ENCODE assay signal across 11 cellular contexts in the genomic region with DNA sequence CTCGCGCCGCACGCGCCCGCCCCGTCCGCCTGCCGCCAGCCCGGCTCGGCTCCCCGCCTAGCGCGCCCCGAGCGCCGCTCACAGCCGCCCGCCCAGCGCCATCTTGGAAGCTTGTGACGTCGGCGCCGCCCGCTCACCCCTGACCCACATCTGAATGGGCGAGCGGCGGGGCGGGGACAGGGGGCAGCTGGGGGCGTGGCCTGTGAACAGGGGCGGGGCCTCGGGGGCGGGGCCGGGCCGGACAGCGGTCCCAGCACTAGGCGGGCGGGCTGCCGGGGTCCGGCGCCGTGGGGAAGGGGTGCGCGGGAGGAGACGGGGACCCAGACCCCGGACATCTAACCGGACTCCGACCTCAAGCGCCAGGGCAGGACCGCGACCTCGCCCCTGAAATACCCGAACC. TPM values are rescaled to one million over a fixed set of nuclear protein-coding genes. Genes with fewer than 3 reads are reported as not detected.
DNase-seq lines count a peak whose midpoint lies in the region; ATAC-seq and TF ChIP-seq lines count a peak whose summit lies in the region.
"Not testable (repeated sequence)": the region's sequence is repeated elsewhere in the genome, so short reads cannot be mapped to it uniquely, and the experiment has no call there.
"Had no signal": no experiment of that assay in that cellular context is flagged by ENCODE, and none has a peak within 500 bp of the region (broad histone marks: within the 10 kb centered on the region; RNA-seq: fewer than 3 reads in every experiment).

No MANE protein-coding gene starts in this region.

- TF ChIP-seq POLR2A in NB4 (IDR thresholded peaks at IDR 0.05; ENCODE audit: extremely low read depth, insufficient read length): not testable (repeated sequence)

- intact Hi-C loops in lower lobe of right lung (cut with DNase I): not testable (repeated sequence)

- not testable (repeated sequence) for H3K27ac Mint-ChIP-seq in activated CD8-positive, alpha-beta T cell treated with anti-CD3 and anti-CD28 coated beads, Interleukin-2, amount 10 ng/mL, durations not matched to agents 7 days and 5 days

- CTCF ChIA-PET in activated CD8-positive, alpha-beta T cell treated with anti-CD3 and anti-CD28 coated beads, Interleukin-2, amount 10 ng/mL, durations not matched to agents 7 days and 5 days (lab: Charles Lee): not testable (repeated sequence)

- TF ChIP-seq CTCF in NB4 (IDR thresholded peaks at IDR 0.05; ENCODE audit: low read depth, low read length); fibroblast of mammary gland (conservative IDR thresholded peaks at IDR 0.05; ENCODE audit: control insufficient read depth, insufficient read depth, low read depth, low read length); lower lobe of right lung (IDR thresholded peaks at IDR 0.05): not testable (repeated sequence)

- ATAC-seq in GM21515 (IDR thresholded peaks at IDR 0.05; ENCODE audit: unreplicated experiment) (peak; percentile 80), HG02970 (IDR thresholded peaks at IDR 0.05; ENCODE audit: low FRiP score, unreplicated experiment) (peak; percentile 74), lower lobe of right lung (peak; percentile 94 to 95)
- peak; percentile 95 for ATAC-seq in activated CD8-positive, alpha-beta T cell treated with anti-CD3 and anti-CD28 coated beads, Interleukin-2, amount 10 ng/mL, durations not matched to agents 7 days and 5 days

- not testable (repeated sequence) for H3K36me3 ChIP-seq in lower lobe of right lung

- H3K4me3 Mint-ChIP-seq in activated CD8-positive, alpha-beta T cell treated with anti-CD3 and anti-CD28 coated beads, Interleukin-2, amount 10 ng/mL, durations not matched to agents 7 days and 5 days: not testable (repeated sequence)

- DNase-seq in ELR (ENCODE audit: low read depth): peak; percentile 36
- peak; percentile 36 for DNase-seq in NB4 (ENCODE audit: low read depth)
- DNase-seq in activated CD8-positive, alpha-beta T cell treated with anti-CD3 and anti-CD28 coated beads, Interleukin-2, amount 10 ng/mL, durations not matched to agents 7 days and 5 days: not testable (repeated sequence)
- peak; percentile 0 for DNase-seq in fibroblast of mammary gland (ENCODE audit: low read depth)
- DNase-seq in lower lobe of right lung: peak; percentile 56
- DNase-seq in stimulated activated CD4-positive, alpha-beta T cell treated with anti-CD3 and anti-CD28 coated beads, Interleukin-4, amount 100 ng/mL, for 4 hours: peak; percentile 6 to 37

- H3K4me1 ChIP-seq in lower lobe of right lung: not testable (repeated sequence)

- H3K27me3 ChIP-seq in lower lobe of right lung (ENCODE audit: low read depth): not testable (repeated sequence)

- not testable (repeated sequence) for H3K9me3 ChIP-seq in lower lobe of right lung

- H3K36me3 Mint-ChIP-seq in activated CD8-positive, alpha-beta T cell treated with anti-CD3 and anti-CD28 coated beads, Interleukin-2, amount 10 ng/mL, durations not matched to agents 7 days and 5 days (ENCODE audit: low read depth): not testable (repeated sequence)

- H3K9me3 Mint-ChIP-seq in activated CD8-positive, alpha-beta T cell treated with anti-CD3 and anti-CD28 coated beads, Interleukin-2, amount 10 ng/mL, durations not matched to agents 7 days and 5 days (ENCODE audit: insufficient read depth): not testable (repeated sequence)

- not testable (repeated sequence) for H3K4me1 Mint-ChIP-seq in activated CD8-positive, alpha-beta T cell treated with anti-CD3 and anti-CD28 coated beads, Interleukin-2, amount 10 ng/mL, durations not matched to agents 7 days and 5 days (ENCODE audit: low read depth)

- POLR2A ChIA-PET in activated CD8-positive, alpha-beta T cell treated with anti-CD3 and anti-CD28 coated beads, Interleukin-2, amount 10 ng/mL, durations not matched to agents 7 days and 5 days (lab: Charles Lee): not testable (repeated sequence)

- not testable (repeated sequence) for H3K27me3 Mint-ChIP-seq in activated CD8-positive, alpha-beta T cell treated with anti-CD3 and anti-CD28 coated beads, Interleukin-2, amount 10 ng/mL, durations not matched to agents 7 days and 5 days (ENCODE audit: low read depth)

- H3K27ac ChIP-seq in lower lobe of right lung: not testable (repeated sequence)

- not testable (repeated sequence) for H3K4me3 ChIP-seq in NB4 (ENCODE audit: low read depth, low read length); fibroblast of mammary gland (ENCODE audit: control insufficient read depth, low read depth, low read length)
- H3K4me3 ChIP-seq in lower lobe of right lung: peak overlapping the region; percentile 37

RNA-seq across cellular contexts. Expression of gene RIMBP3, which starts 33.9 kb away (rescaled TPM):
- under 1 TPM; 0.37 to 0.40 TPM for total RNA-seq in activated CD8-positive, alpha-beta T cell treated with anti-CD3 and anti-CD28 coated beads, Interleukin-2, amount 10 ng/mL, durations not matched to agents 7 days and 5 days
- total RNA-seq in lower lobe of right lung: 1.6 TPM

RNA-seq across cellular contexts. Expression of gene TMEM191B, which starts 50.2 kb away (rescaled TPM):
- under 1 TPM in 1 of 2 experiments, not detected in 1; 0.94 TPM for total RNA-seq in activated CD8-positive, alpha-beta T cell treated with anti-CD3 and anti-CD28 coated beads, Interleukin-2, amount 10 ng/mL, durations not matched to agents 7 days and 5 days
- 7.6 TPM for total RNA-seq in lower lobe of right lung
- total RNA-seq: urinary bladder had no signal

RNA-seq across cellular contexts. Expression of gene GGTLC3, which starts 59.9 kb away (rescaled TPM):
- total RNA-seq in activated CD8-positive, alpha-beta T cell treated with anti-CD3 and anti-CD28 coated beads, Interleukin-2, amount 10 ng/mL, durations not matched to agents 7 days and 5 days: not detected
- 8.0 TPM for total RNA-seq in lower lobe of right lung
- total RNA-seq: dermis blood vessel endothelial cell, G401, urinary bladder had no signal
